In the genomic region with DNA sequence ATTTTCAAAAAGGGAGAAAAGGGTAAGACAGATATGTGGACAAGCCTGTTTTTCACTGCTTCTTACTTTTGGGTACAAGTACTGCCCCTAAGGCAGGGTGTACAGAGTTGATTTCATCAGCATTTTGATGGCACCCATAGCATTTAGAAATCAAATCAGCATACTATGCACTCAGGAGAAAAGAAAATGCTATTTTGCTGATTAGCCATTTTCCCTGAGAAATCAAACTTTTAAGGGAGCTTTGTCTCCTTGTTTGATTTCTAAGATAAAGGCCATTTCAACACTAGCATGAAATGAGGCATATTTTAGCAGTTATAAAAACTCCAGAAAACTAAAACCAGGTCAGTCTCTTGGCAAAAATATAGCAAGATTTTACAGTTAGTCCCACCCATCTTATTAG, we compare ENCODE assay signal across 34 cellular contexts.
"Had no signal": no experiment of that assay in that cellular context is flagged by ENCODE, and none has a peak within 500 bp of the region (broad histone marks: within the 10 kb centered on the region; RNA-seq: fewer than 3 reads in every experiment).

No MANE protein-coding gene starts in this region.

- H3K4me1 ChIP-seq: adrenal gland, body of pancreas, breast epithelium had no signal

- H3K9me3 ChIP-seq: adrenal gland, body of pancreas, breast epithelium had no signal

- H3K4me3 ChIP-seq: adrenal gland, body of pancreas, breast epithelium had no signal

- H3K36me3 ChIP-seq: adrenal gland, brain microvascular endothelial cell, breast epithelium had no signal

- FAIRE-seq: astrocyte, TTC549 had no signal

- H3K27me3 ChIP-seq: adrenal gland, body of pancreas, brain microvascular endothelial cell, breast epithelium had no signal

- DNase-seq: activated B cell treated with CpG ODN at 0.5 μM for 24 hours; activated CD4-positive, alpha-beta memory T cell treated with anti-CD3 and anti-CD28 coated beads for 36 hours; activated CD4-positive, alpha-beta T cell treated with anti-CD3 and anti-CD28 coated beads for 4 hours; activated CD4-positive, alpha-beta T cell treated with anti-CD3 and anti-CD28 coated beads, Interleukin-2, amount 10 ng/mL, durations not matched to agents 24 days and 14 days; activated CD4-positive, alpha-beta T cell treated with anti-CD3 and anti-CD28 coated beads, Interleukin-2, amount 50 U/mL, for 1 hour; activated CD4-positive, alpha-beta T cell treated with anti-CD3 and anti-CD28 coated beads, Interleukin-2, amount 50 U/mL, for 4 hours; activated CD4-positive, CD25-positive, alpha-beta regulatory T cell treated with anti-CD3 and anti-CD28 coated beads, Interleukin-2, amount 50 U/mL, for 72 hours; activated CD8-positive, alpha-beta memory T cell treated with anti-CD3 and anti-CD28 coated beads, Interleukin-2, amount 50 U/mL, for 4 hours; activated CD8-positive, alpha-beta T cell treated with anti-CD3 and anti-CD28 coated beads for 36 hours; activated effector memory CD4-positive, alpha-beta T cell treated with anti-CD3 and anti-CD28 coated beads, Interleukin-2, amount 50 U/mL, for 16 hours; activated gamma-delta T cell treated with Interleukin-2 at 50 U/mL for 16 hours; activated naive CD4-positive, alpha-beta T cell; activated naive CD4-positive, alpha-beta T cell treated with anti-CD3 and anti-CD28 coated beads for 36 hours; activated naive CD4-positive, alpha-beta T cell treated with anti-CD3 and anti-CD28 coated beads, Interleukin-2, amount 50 U/mL, for 16 hours; activated naive CD8-positive, alpha-beta T cell treated with anti-CD3 and anti-CD28 coated beads for 36 hours; activated T-cell treated with anti-CD3 and anti-CD28 coated beads for 4 hours; activated T-cell treated with anti-CD3 and anti-CD28 coated beads, Interleukin-2, amount 50 U/mL, for 1 hour; activated T-cell treated with anti-CD3 and anti-CD28 coated beads, Interleukin-2, amount 50 U/mL, for 4 hours; activated T-cell treated with anti-CD3 and anti-CD28 coated beads, Interleukin-2, amount 50 U/mL, for 72 hours; adrenal gland; amniotic stem cell; aorta; body of pancreas; brain microvascular endothelial cell; central memory CD4-positive, alpha-beta T cell; T-helper 1 cell; T-helper 2 cell; T-helper 9 cell had no signal

- H3K27ac ChIP-seq: adrenal gland, body of pancreas, brain microvascular endothelial cell, breast epithelium, VCaP had no signal

- ATAC-seq: activated CD8-positive, alpha-beta T cell treated with anti-CD3 and anti-CD28 coated beads for 36 hours; activated naive CD4-positive, alpha-beta T cell treated with anti-CD3 and anti-CD28 coated beads, Interleukin-2, amount 50 U/mL, for 72 hours; activated T-cell treated with anti-CD3 and anti-CD28 coated beads, Interleukin-2, amount 50 U/mL, for 4 hours; activated T-cell treated with anti-CD3 and anti-CD28 coated beads, Interleukin-2, amount 50 U/mL, for 72 hours; activated T-helper 17 cell treated with anti-CD3 and anti-CD28 coated beads, Interleukin-2, amount 50 U/mL, for 72 hours; body of pancreas had no signal
